1 cellular context compared by ENCODE assay signal in genomic region chr10:78953124-78954008, GRCh38.
TF ChIP-seq lines count a peak whose summit lies in the region.

No MANE protein-coding gene starts in this region.

TF ChIP-seq in SK-N-SH treated with all-trans-retinoic acid at 6 μM for 48 hours, 23 proteins besides CTCF, POLR2A, EP300 and RAD21 (continued from another document):
- TF ChIP-seq PATZ1 (CRISPR knock-in tag; IDR thresholded peaks at IDR 0.05; ENCODE audit: borderline replicate concordance) = no peak
- no peak for TF ChIP-seq ZNF8 (CRISPR knock-in tag; IDR thresholded peaks at IDR 0.05)
TF ChIP-seq in SK-N-SH treated with all-trans-retinoic acid at 6 μM for 48 hours: peak in this region for 0.
